10 cellular contexts compared by ENCODE assay signal in the genomic region with DNA sequence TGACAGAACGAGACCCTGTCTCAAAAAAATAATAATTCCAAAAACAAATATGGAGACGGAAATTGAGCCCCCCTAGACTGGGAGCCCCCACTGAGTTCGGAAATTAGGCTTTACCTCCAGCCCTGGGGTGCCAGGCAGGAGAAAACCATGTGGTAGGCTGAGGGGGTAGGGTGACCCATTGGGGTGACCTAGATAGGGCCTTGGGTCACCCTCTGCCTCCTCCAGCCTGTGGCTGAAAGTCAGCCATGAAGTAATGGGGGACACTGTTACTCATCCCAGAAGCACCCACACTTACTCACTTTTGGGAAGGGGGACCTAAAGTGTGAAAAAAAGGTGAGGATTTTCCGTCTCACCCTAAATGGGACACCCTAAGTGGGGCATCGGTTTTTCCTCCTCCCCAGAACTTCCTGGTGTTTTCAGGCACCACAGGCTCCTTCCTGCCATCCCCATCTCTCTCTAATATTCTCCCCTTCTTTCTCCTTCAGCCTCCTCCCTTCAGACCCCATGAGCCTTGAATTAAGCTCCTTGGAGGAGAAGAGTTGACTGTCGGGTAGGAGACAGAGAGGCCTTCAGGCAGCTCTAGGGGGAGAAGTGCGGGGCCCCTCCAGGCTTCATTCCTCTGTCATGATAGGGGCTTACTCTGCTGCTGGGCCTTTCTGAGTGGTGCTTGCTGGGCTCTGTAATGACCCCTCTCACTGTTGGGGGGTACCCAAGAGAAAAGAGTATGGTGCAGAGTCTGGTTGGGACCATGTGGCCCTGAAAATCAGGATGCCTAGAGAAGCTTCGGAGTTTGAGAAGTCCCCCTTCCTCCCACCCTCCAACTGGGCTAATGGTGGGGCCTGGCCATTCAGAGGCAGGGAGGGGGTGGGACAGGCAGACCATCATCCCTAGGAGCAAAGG. TPM values are rescaled to one million over a fixed set of nuclear protein-coding genes. Genes with fewer than 3 reads are reported as not detected.
A peak's percentile ranks its signal among the peaks of the same experiment; 100 is the strongest.
DNase-seq lines count a peak whose midpoint lies in the region; ATAC-seq and TF ChIP-seq lines count a peak whose summit lies in the region.
"Had no signal": no experiment of that assay in that cellular context is flagged by ENCODE, and none has a peak within 500 bp of the region (broad histone marks: within the 10 kb centered on the region; RNA-seq: fewer than 3 reads in every experiment).

No MANE protein-coding gene starts in this region.

- CTCF ChIA-PET in CD4-positive, alpha-beta memory T cell (lab: Charles Lee; ENCODE audit: partially characterized antibody) = interaction anchor here (1.5 to 19.7 kb wide), 6 partner anchors 11 to 86 kb away, joined by 3 to 962 read pairs (median 35); a partner anchor contains a TSS

- no peak for ATAC-seq in GM18858 (IDR thresholded peaks at IDR 0.05; ENCODE audit: unreplicated experiment)

- H3K27me3 ChIP-seq in CD4-positive, alpha-beta memory T cell (ENCODE audit: insufficient read depth, low read length) = no peaks in the 10 kb centered on the region
- H3K27me3 ChIP-seq in muscle layer of duodenum (ENCODE audit: low read depth, low read length) = no peaks in the 10 kb centered on the region

- peak overlapping the region; percentile 95 to 100 (median 99) for H3K4me3 Mint-ChIP-seq in CD4-positive, alpha-beta memory T cell
- peak overlapping the region; percentile 98 for H3K4me3 Mint-ChIP-seq in HFFc6
- peak overlapping the region; percentile 93 for H3K4me3 Mint-ChIP-seq in activated naive CD4-positive, alpha-beta T cell treated with anti-CD3 and anti-CD28 coated beads, Interleukin-2, amount 50 U/mL, for 24 hours

- no peaks in the 10 kb centered on the region for H3K9me3 ChIP-seq in CD4-positive, alpha-beta memory T cell (ENCODE audit: control insufficient read depth in 1 of 2, low read length in 2 of 2)
- H3K9me3 ChIP-seq in muscle layer of duodenum (ENCODE audit: control insufficient read depth in 1 of 2, low read length in 2 of 2) = no peaks in the 10 kb centered on the region

- H3K4me1 ChIP-seq in CD4-positive, alpha-beta memory T cell (ENCODE audit: insufficient read depth, low read length) = peaks cover 67% of the 10 kb centered on the region
- peaks cover 0 to 17% of the 10 kb centered on the region in 2 donors for H3K4me1 ChIP-seq in muscle layer of duodenum (ENCODE audit: control insufficient read depth in 1 of 2, insufficient read depth in 2 of 2, low read length in 2 of 2)

- no peaks in the 10 kb centered on the region for H3K9me3 Mint-ChIP-seq in CD4-positive, alpha-beta memory T cell
- no peaks in the 10 kb centered on the region for H3K9me3 Mint-ChIP-seq in HFFc6
- H3K9me3 Mint-ChIP-seq in activated naive CD4-positive, alpha-beta T cell treated with anti-CD3 and anti-CD28 coated beads, Interleukin-2, amount 50 U/mL, for 24 hours = no peaks in the 10 kb centered on the region

- peak overlapping the region; percentile 92 for H3K27ac ChIP-seq in CD4-positive, alpha-beta memory T cell (ENCODE audit: low read depth, low read length)
- H3K27ac ChIP-seq in muscle layer of duodenum (ENCODE audit: low read length) = no peak overlapping the region

- H3K36me3 Mint-ChIP-seq in CD4-positive, alpha-beta memory T cell = peaks cover 56 to 63% of the 10 kb centered on the region in 2 donors
- no peaks in the 10 kb centered on the region for H3K36me3 Mint-ChIP-seq in HFFc6 (ENCODE audit: low read depth)
- H3K36me3 Mint-ChIP-seq in activated naive CD4-positive, alpha-beta T cell treated with anti-CD3 and anti-CD28 coated beads, Interleukin-2, amount 50 U/mL, for 24 hours = peaks cover 37% of the 10 kb centered on the region

- intact Hi-C loops in CD4-positive, alpha-beta memory T cell (cut with micrococcal nuclease) = loop anchor here (1.0 to 5.0 kb wide), 4 partner anchors 7 to 87 kb away; a partner anchor contains a TSS

- peak overlapping the region; percentile 89 to 95 for H3K4me3 ChIP-seq in CD4-positive, alpha-beta memory T cell (ENCODE audit: low read length in 2 of 2)
- H3K4me3 ChIP-seq in muscle layer of duodenum (ENCODE audit: low read depth in 1 of 2, low read length in 2 of 2) = peak overlapping the region; percentile 83 to 86

- TF ChIP-seq CTCF in HFFc6 (IDR thresholded peaks at IDR 0.05) = no peak

- H3K27ac Mint-ChIP-seq in CD4-positive, alpha-beta memory T cell = peak overlapping the region; percentile 96 to 100 (median 99)
- no peak overlapping the region for H3K27ac Mint-ChIP-seq in HFFc6
- peak overlapping the region; percentile 97 for H3K27ac Mint-ChIP-seq in activated naive CD4-positive, alpha-beta T cell treated with anti-CD3 and anti-CD28 coated beads, Interleukin-2, amount 50 U/mL, for 24 hours

- peaks cover 12% of the 10 kb centered on the region for H3K36me3 ChIP-seq in CD4-positive, alpha-beta memory T cell (ENCODE audit: insufficient read depth, low read length)
- H3K36me3 ChIP-seq in muscle layer of duodenum (ENCODE audit: control insufficient read depth in 1 of 2, insufficient read depth in 2 of 2, low read length in 2 of 2) = no peaks in the 10 kb centered on the region

- no peaks in the 10 kb centered on the region for H3K27me3 Mint-ChIP-seq in CD4-positive, alpha-beta memory T cell
- H3K27me3 Mint-ChIP-seq in HFFc6 (ENCODE audit: insufficient read depth) = peaks cover 3% of the 10 kb centered on the region; the same call in 1 of the 2 replicates
- H3K27me3 Mint-ChIP-seq in activated naive CD4-positive, alpha-beta T cell treated with anti-CD3 and anti-CD28 coated beads, Interleukin-2, amount 50 U/mL, for 24 hours = no peaks in the 10 kb centered on the region

- POLR2A ChIA-PET in CD4-positive, alpha-beta memory T cell (lab: Charles Lee; ENCODE audit: partially characterized antibody) = interaction anchor here (0.8 to 52.5 kb wide), 14 partner anchors 3 to 392 kb away, joined by 3 to 3597 read pairs (median 4); a partner anchor contains a TSS

- peak in 1 of 5 donors; percentile 53 for DNase-seq in CD4-positive, alpha-beta memory T cell
- DNase-seq in HFFc6 = no peak
- DNase-seq in NCI-H2171 (lab: John Stamatoyannopoulos, UW) = no peak
- no peak for DNase-seq in NAMALWA (ENCODE audit: low spot score)
- DNase-seq in NCI-H446 treated with DMSO at 0.1 percent for 48 hours (lab: John Stamatoyannopoulos, UW) = no peak

- peaks cover 32 to 95% (median 52%) of the 10 kb centered on the region in 4 donors for H3K4me1 Mint-ChIP-seq in CD4-positive, alpha-beta memory T cell
- peaks cover 27% of the 10 kb centered on the region for H3K4me1 Mint-ChIP-seq in HFFc6 (ENCODE audit: low read depth)
- H3K4me1 Mint-ChIP-seq in activated naive CD4-positive, alpha-beta T cell treated with anti-CD3 and anti-CD28 coated beads, Interleukin-2, amount 50 U/mL, for 24 hours = peaks cover 77% of the 10 kb centered on the region

RNA-seq across cellular contexts. Expression of a gene that starts 2.4 kb away (rescaled TPM):
- total RNA-seq in CD4-positive, alpha-beta memory T cell = 100 to 1,000 TPM; 802 to 835 TPM
- 1,000 to 10,000 TPM; 2,431 to 3,276 TPM for polyA plus RNA-seq in CD4-positive, alpha-beta memory T cell
- total RNA-seq in HFFc6 (2021; fragmentation: NEBNext Ultra II Directional; extraction: Animal tissue kit (Norgen Biotek cat#: 25700)) = under 1 TPM in 1 of 6 experiments, not detected in 5; 0.38 TPM
- polyA plus RNA-seq: keratinocyte had no signal

RNA-seq across cellular contexts. Expression of a gene that starts 4.4 kb away (rescaled TPM):
- total RNA-seq in CD4-positive, alpha-beta memory T cell = 10 to 100 TPM; 25.0 to 28.2 TPM
- 10 to 100 TPM in 1 of 2 donors, 1 to 10 TPM in 1; 3.9 to 10.1 TPM for polyA plus RNA-seq in CD4-positive, alpha-beta memory T cell
- under 1 TPM; 0.12 to 0.41 (median 0.23) TPM for total RNA-seq in HFFc6 (2021; fragmentation: NEBNext Ultra II Directional; extraction: Animal tissue kit (Norgen Biotek cat#: 25700))
- total RNA-seq: dermis microvascular lymphatic vessel endothelial cell had no signal

RNA-seq across cellular contexts. Expression of a gene that starts 6.3 kb away (rescaled TPM):
- total RNA-seq in CD4-positive, alpha-beta memory T cell = 10 to 100 TPM; 13.6 to 20.3 TPM
- 10 to 100 TPM; 30.4 to 34.8 TPM for polyA plus RNA-seq in CD4-positive, alpha-beta memory T cell
- not detected for total RNA-seq in HFFc6 (2021; fragmentation: NEBNext Ultra II Directional; extraction: Animal tissue kit (Norgen Biotek cat#: 25700))
- polyA plus RNA-seq: keratinocyte had no signal

RNA-seq across cellular contexts. Expression of a gene that starts 7.7 kb away (rescaled TPM):
- 10 to 100 TPM; 17.3 to 17.5 TPM for total RNA-seq in CD4-positive, alpha-beta memory T cell
- polyA plus RNA-seq in CD4-positive, alpha-beta memory T cell = 10 to 100 TPM; 27.7 to 31.1 TPM
- total RNA-seq in HFFc6 (2021; fragmentation: NEBNext Ultra II Directional; extraction: Animal tissue kit (Norgen Biotek cat#: 25700)) = not detected
- total RNA-seq: dermis microvascular lymphatic vessel endothelial cell had no signal

RNA-seq across cellular contexts. Expression of a gene that starts 13.0 kb away (rescaled TPM):
- total RNA-seq in CD4-positive, alpha-beta memory T cell = 1 to 10 TPM; 3.0 to 4.6 TPM
- polyA plus RNA-seq in CD4-positive, alpha-beta memory T cell = 10 to 100 TPM; 28.4 to 28.7 TPM
- not detected for total RNA-seq in HFFc6 (2021; fragmentation: NEBNext Ultra II Directional; extraction: Animal tissue kit (Norgen Biotek cat#: 25700))
- total RNA-seq: dermis microvascular lymphatic vessel endothelial cell had no signal
- polyA plus RNA-seq: keratinocyte had no signal

Comparison
In these comparisons a context has a peak if more than half of its experiments do, and no peak if none do; other contexts are left out.
1. RNA of a gene that starts 2.4 kb away (total RNA-seq): 802 to 835 TPM in CD4-positive, alpha-beta memory T cell; 0.38 TPM in HFFc6; every median in the first group is over 100 times any median in the second.
2. RNA of a gene that starts 4.4 kb away (total RNA-seq): 25.0 to 28.2 TPM in CD4-positive, alpha-beta memory T cell; 0.12 to 0.41 TPM in HFFc6; every median in the first group is over 10 times any median in the second.
3. RNA of a gene that starts 6.3 kb away (total RNA-seq): 13.6 to 20.3 TPM in CD4-positive, alpha-beta memory T cell; not detected in HFFc6; every median in the first group is over 10 times any median in the second.
4. Peak in every context shown above with its lines, with median percentiles within 50 percentile points of each other: H3K4me3 Mint-ChIP-seq.